8 cellular contexts compared by ENCODE assay signal in genomic region chr10:74213571-74214162, GRCh38.
DNase-seq lines count a peak whose midpoint lies in the region; ATAC-seq lines count a peak whose summit lies in the region.

No MANE protein-coding gene starts in this region.

- H3K9me2 ChIP-seq in Karpas-422 (replicated peaks; ENCODE audit: insufficient read depth, low read length), result no peaks in the 10 kb centered on the region

- H3K4me2 ChIP-seq in Karpas-422 (ENCODE audit: low read depth, low read length, poor library complexity, severe bottlenecking), result peak overlapping the region; percentile 18

- peak overlapping the region; percentile 32; the same call in 1 of the 2 replicates for H3K27ac ChIP-seq in Karpas-422 (ENCODE audit: low read length)

- H4K20me1 ChIP-seq in Karpas-422 (ENCODE audit: insufficient read depth, low read depth, low read length), result no peaks in the 10 kb centered on the region

- no peak overlapping the region for H2AFZ ChIP-seq in Karpas-422 (ENCODE audit: low read length)

- no peaks in the 10 kb centered on the region for H3K27me3 ChIP-seq in Karpas-422 (ENCODE audit: low read length)

- no peak overlapping the region for H3K9ac ChIP-seq in Karpas-422 (ENCODE audit: low read length)

- H3K4me1 ChIP-seq in Karpas-422 (ENCODE audit: low read length), result peaks cover 33% of the 10 kb centered on the region

- peak; percentile 41 for DNase-seq in DMS 273 (lab: John Stamatoyannopoulos, UW; ENCODE audit: unreplicated experiment)
- no peak for DNase-seq in DMS 273 treated with DMSO at 0.1 percent for 48 hours (lab: John Stamatoyannopoulos, UW)
- DNase-seq in Karpas-422, result peak; percentile 76
- DNase-seq in activated CD4-positive, alpha-beta T cell treated with anti-CD3 and anti-CD28 coated beads, Interleukin-2, amount 50 U/mL, for 1 hour, result peak; percentile 60
- peak; percentile 59 for DNase-seq in fibroblast of gingiva (ENCODE audit: low read depth)
- DNase-seq in stimulated activated CD4-positive, alpha-beta T cell treated with anti-CD3 and anti-CD28 coated beads, Interleukin-1b, Interleukin-23, amount 100 ng/mL, for 4 hours (ENCODE audit: low read depth in 2 of 2), result peak; percentile 22 to 28

- H3K9me3 ChIP-seq in Karpas-422 (ENCODE audit: low read length), result no peaks in the 10 kb centered on the region

- ATAC-seq in HG03280 (IDR thresholded peaks at IDR 0.05; ENCODE audit: unreplicated experiment) (no peak), GM18520 (IDR thresholded peaks at IDR 0.05; ENCODE audit: unreplicated experiment) (no peak)

- H3K4me3 ChIP-seq in Karpas-422 (ENCODE audit: low read length), result no peak overlapping the region

- peaks cover 76% of the 10 kb centered on the region for H3K79me2 ChIP-seq in Karpas-422 (ENCODE audit: low read length)

- peaks cover 10% of the 10 kb centered on the region; the same call in 1 of the 2 replicates for H3K36me3 ChIP-seq in Karpas-422 (ENCODE audit: insufficient read depth, low read length)
